ENCODE assay signal across 18 cellular contexts in the genomic region with DNA sequence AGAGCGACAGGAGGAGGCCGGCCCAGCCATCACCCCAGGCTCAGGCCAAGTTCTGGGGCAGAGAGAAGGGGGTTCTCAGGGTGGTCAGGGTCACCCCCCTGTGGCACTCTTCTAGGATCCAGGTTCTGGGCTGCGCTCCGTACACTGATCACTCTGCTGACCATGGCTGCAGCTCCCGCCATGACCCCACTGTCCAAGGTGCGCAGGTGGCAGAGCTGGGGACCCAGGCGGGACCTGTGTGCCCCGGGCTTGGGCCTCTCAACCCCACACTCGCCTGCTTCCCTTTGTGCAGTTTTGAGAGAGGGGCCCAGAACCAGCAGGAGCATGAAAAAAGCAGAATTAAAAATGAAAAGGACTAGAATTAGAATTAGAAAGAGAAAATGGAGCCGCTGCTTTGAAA.
"Had no signal": no experiment of that assay in that cellular context is flagged by ENCODE, and none has a peak within 500 bp of the region (broad histone marks: within the 10 kb centered on the region; RNA-seq: fewer than 3 reads in every experiment).

No MANE protein-coding gene starts in this region.

- ATAC-seq: activated CD8-positive, alpha-beta T cell treated with anti-CD3 and anti-CD28 coated beads, Interleukin-2, amount 10 ng/mL, durations not matched to agents 7 days and 5 days; gastrocnemius medialis; heart left ventricle; stimulated activated naive B cell treated with anti-CD40 and anti-IgM and Interleukin-4, amounts not matched to agents 10 μg/mL and 1 μg/mL and 100 μg/mL, for 72 hours had no signal

- H3K4me1 ChIP-seq: gastrocnemius medialis, heart left ventricle, thyroid gland, uterus had no signal

- H3K4me3 ChIP-seq: dorsolateral prefrontal cortex, gastrocnemius medialis, heart left ventricle, ovary, thyroid gland, uterus had no signal

- FAIRE-seq: bronchial epithelial cell had no signal

- H3K27ac ChIP-seq: dorsolateral prefrontal cortex, gastrocnemius medialis, heart left ventricle, ovary, thyroid gland, uterus had no signal

- H3K27me3 ChIP-seq: dorsolateral prefrontal cortex, gastrocnemius medialis, heart left ventricle, ovary, thyroid gland, uterus had no signal

- DNase-seq: activated CD4-positive, alpha-beta T cell treated with anti-CD3 and anti-CD28 coated beads, Interleukin-2, amount 10 ng/mL, durations not matched to agents 24 days and 14 days; activated CD4-positive, CD25-positive, alpha-beta regulatory T cell; activated CD8-positive, alpha-beta memory T cell treated with anti-CD3 and anti-CD28 coated beads, Interleukin-2, amount 50 U/mL, for 48 hours; activated CD8-positive, alpha-beta T cell treated with anti-CD3 and anti-CD28 coated beads, Interleukin-2, amount 10 ng/mL, durations not matched to agents 7 days and 5 days; activated naive CD8-positive, alpha-beta T cell treated with anti-CD3 and anti-CD28 coated beads, Interleukin-2, amount 10 ng/mL, durations not matched to agents 7 days and 5 days; anterior cingulate cortex; dorsolateral prefrontal cortex; erythroblast; gastrocnemius medialis; heart left ventricle; kidney glomerular epithelial cell; nephron progenitor cell; ovary; stimulated activated CD4-positive, alpha-beta T cell treated with anti-CD3 and anti-CD28 coated beads, Interleukin-4, amount 100 ng/mL, for 1 hour; stimulated activated naive B cell treated with anti-CD40 and anti-IgM and Interleukin-4, amounts not matched to agents 10 μg/mL and 1 μg/mL and 100 μg/mL, for 72 hours; thyroid gland; uterus had no signal

- H3K9me3 ChIP-seq: gastrocnemius medialis, heart left ventricle, ovary, thyroid gland, uterus had no signal

- H3K36me3 ChIP-seq: gastrocnemius medialis, heart left ventricle, ovary, thyroid gland, uterus had no signal
